Comparison of ENCODE assay signal across 15 cellular contexts in genomic region chr1:232684331-232685105, GRCh38. TPM values are rescaled to one million over a fixed set of nuclear protein-coding genes. Genes with fewer than 3 reads are reported as not detected.
A peak's percentile ranks its signal among the peaks of the same experiment; 100 is the strongest.
DNase-seq lines count a peak whose midpoint lies in the region; ATAC-seq and TF ChIP-seq lines count a peak whose summit lies in the region.
"Had no signal": no experiment of that assay in that cellular context is flagged by ENCODE, and none has a peak within 500 bp of the region (broad histone marks: within the 10 kb centered on the region; RNA-seq: fewer than 3 reads in every experiment).

No MANE protein-coding gene starts in this region.

- no peaks in the 10 kb centered on the region for H3K36me3 ChIP-seq in adrenal gland (replicated peaks in 1 of 2)
- H3K36me3 ChIP-seq in upper lobe of left lung, result no peaks in the 10 kb centered on the region
- H3K36me3 ChIP-seq: ascending aorta, MG63, tibial nerve had no signal

- H3K27me3 ChIP-seq in adrenal gland, result no peaks in the 10 kb centered on the region
- H3K27me3 ChIP-seq in upper lobe of left lung, result no peaks in the 10 kb centered on the region
- H3K27me3 ChIP-seq: ascending aorta, dorsolateral prefrontal cortex, MG63, tibial nerve had no signal

- ATAC-seq in upper lobe of left lung (ENCODE audit: low FRiP score in 2 of 2), result no peak
- ATAC-seq: T-helper 17 cell had no signal

- intact Hi-C loops in adrenal gland (cut with DNase I), result no loop called here

- no peaks in the 10 kb centered on the region for H3K9me3 ChIP-seq in adrenal gland (replicated peaks in 1 of 3)
- no peaks in the 10 kb centered on the region for H3K9me3 ChIP-seq in upper lobe of left lung
- H3K9me3 ChIP-seq: ascending aorta, MG63 had no signal

- no peak for TF ChIP-seq CTCF in adrenal gland (IDR thresholded peaks at IDR 0.05)
- TF ChIP-seq CTCF in upper lobe of left lung (IDR thresholded peaks at IDR 0.05), result no peak

- 81 to 87% (median 82%) methylated on average over 3 of the region's 3 CpGs for WGBS in adrenal gland, 4 donors
- 77 to 81% methylated on average over 3 of the region's 3 CpGs for WGBS in upper lobe of left lung, 2 donors

- H3K27ac ChIP-seq in adrenal gland (no peak overlapping the region), upper lobe of left lung (no peak overlapping the region)
- H3K27ac ChIP-seq: ascending aorta, dorsolateral prefrontal cortex, tibial nerve had no signal

- no peak overlapping the region for H3K4me3 ChIP-seq in adrenal gland
- no peak overlapping the region for H3K4me3 ChIP-seq in upper lobe of left lung
- H3K4me3 ChIP-seq: ascending aorta, dorsolateral prefrontal cortex, MG63, tibial nerve had no signal

- DNase-seq in EH (ENCODE audit: low read depth) (peak; percentile 6), LHCN-M2 (ENCODE audit: low read depth) (peak; percentile 54), astrocyte of the hippocampus (ENCODE audit: low read depth, low spot score) (peak; percentile 62), kidney tubule cell (ENCODE audit: low spot score) (peak; percentile 59), adrenal gland (no peak), upper lobe of left lung (no peak)
- no peak for DNase-seq in activated CD4-positive, alpha-beta T cell treated with anti-CD3 and anti-CD28 coated beads for 1 hour
- DNase-seq: DMS53, dorsolateral prefrontal cortex, MG63, NCI-H2029 treated with DMSO at 0.1 percent for 48 hours, SIG-M5, T-helper 17 cell had no signal

- no peak for TF ChIP-seq EP300 in upper lobe of left lung (IDR thresholded peaks at IDR 0.05)

- TF ChIP-seq POLR2A in adrenal gland (IDR thresholded peaks at IDR 0.05), result no peak
- no peak for TF ChIP-seq POLR2A in upper lobe of left lung (IDR thresholded peaks at IDR 0.05)

- peaks cover 0 to 9% of the 10 kb centered on the region in 2 donors for H3K4me1 ChIP-seq in adrenal gland (replicated peaks in 1 of 2)
- H3K4me1 ChIP-seq in upper lobe of left lung, result no peaks in the 10 kb centered on the region
- H3K4me1 ChIP-seq: ascending aorta, tibial nerve had no signal

RNA-seq across cellular contexts. Expression of gene SIPA1L2, which starts 54.6 kb away (rescaled TPM):
- total RNA-seq in LHCN-M2 (2014; rRNA removed), result 0.90 and 1.6 TPM in 2 replicates
- polyA plus RNA-seq in LHCN-M2 (2012), result 1.8 TPM
- 10 to 100 TPM in 5 of 8 donors, 1 to 10 TPM in 3; 8.3 to 15.9 (median 10.8) TPM for total RNA-seq in adrenal gland
- 10 to 100 TPM in 1 of 3 donors, 1 to 10 TPM in 2; 5.5 to 11.6 (median 6.2) TPM for polyA plus RNA-seq in adrenal gland
- total RNA-seq in upper lobe of left lung, result 10 to 100 TPM; 23.3 to 51.3 (median 34.2) TPM

Comparison
In these comparisons a context has a peak if more than half of its experiments do, and no peak if none do; other contexts are left out.
1. DNase-seq: peak in EH (single experiment), LHCN-M2 (single experiment), astrocyte of the hippocampus (single experiment) and kidney tubule cell (single experiment); none in adrenal gland (0 of 7), activated CD4-positive, alpha-beta T cell treated with anti-CD3 and anti-CD28 coated beads for 1 hour (single experiment) and upper lobe of left lung (0 of 2).